ENCODE assay signal across 8 cellular contexts in the genomic region with DNA sequence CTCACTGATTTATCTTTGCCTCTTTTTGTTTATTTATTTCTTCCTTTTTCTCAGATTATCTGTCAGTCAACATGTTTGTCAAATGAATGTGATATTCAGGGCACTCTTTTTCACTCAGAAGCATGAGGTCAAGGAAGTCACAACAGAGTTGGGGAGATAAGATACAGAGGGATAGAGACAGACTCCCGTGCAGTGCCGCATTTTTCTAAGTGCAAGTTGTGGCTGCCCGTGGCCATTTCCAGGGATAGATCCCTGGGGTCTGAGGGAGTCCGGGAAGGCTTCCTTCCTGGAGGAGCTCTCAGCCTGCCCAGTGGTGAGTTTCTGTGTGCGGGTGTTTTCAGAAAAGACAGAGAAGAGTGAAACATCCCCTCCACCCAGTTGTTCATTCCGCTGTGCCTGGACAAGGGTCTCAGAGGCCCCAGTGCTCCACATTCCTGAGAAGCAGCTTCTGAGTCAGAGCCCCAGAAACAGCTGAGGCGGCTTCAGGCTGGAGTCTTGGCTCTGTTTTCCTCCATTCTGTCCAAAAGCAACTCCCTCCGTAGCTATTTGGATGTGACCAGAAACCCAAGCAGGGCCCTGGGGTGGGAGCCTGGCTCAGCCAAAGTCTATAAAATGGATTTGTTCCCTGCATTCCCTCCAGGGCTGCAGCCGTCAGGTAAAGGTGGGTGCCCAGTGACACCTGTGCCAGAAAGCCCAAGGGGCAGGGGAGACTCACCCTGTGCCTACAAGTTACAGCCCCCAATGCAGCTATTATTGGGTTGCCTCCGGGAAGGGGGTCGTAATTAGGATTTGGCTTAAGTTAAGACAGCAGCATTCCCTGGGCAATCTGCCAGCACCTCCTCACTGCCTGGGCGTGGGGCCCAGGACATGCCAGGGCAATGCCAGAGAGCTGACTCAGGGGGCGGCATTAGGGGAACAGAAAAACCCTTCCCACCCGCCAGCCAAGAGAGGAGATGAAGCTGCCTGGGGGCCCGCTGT. TPM values are rescaled to one million over a fixed set of nuclear protein-coding genes. Genes with fewer than 3 reads are reported as not detected.
DNase-seq lines count a peak whose midpoint lies in the region; ATAC-seq lines count a peak whose summit lies in the region.

No MANE protein-coding gene starts in this region.

- H3K9me3 ChIP-seq in neuron (ENCODE audit: low read length), result no peaks in the 10 kb centered on the region

- no peak overlapping the region for H3K27ac Mint-ChIP-seq in stimulated activated naive CD8-positive, alpha-beta T cell treated with anti-CD3 and anti-CD28 coated beads, Interleukin-15, amount 100 ng/mL, for 72 hours

- no peak overlapping the region for H3K4me3 ChIP-seq in neuron (ENCODE audit: low read length)

- peaks cover 9% of the 10 kb centered on the region for H3K4me1 ChIP-seq in neuron (ENCODE audit: insufficient read depth, low read length)

- peak overlapping the region; percentile 41 for H2AFZ ChIP-seq in neuron (ENCODE audit: low read depth, low read length)

- H3K4me3 Mint-ChIP-seq in stimulated activated naive CD8-positive, alpha-beta T cell treated with anti-CD3 and anti-CD28 coated beads, Interleukin-15, amount 100 ng/mL, for 72 hours, result no peak overlapping the region

- peaks cover 22% of the 10 kb centered on the region for H3K4me1 Mint-ChIP-seq in stimulated activated naive CD8-positive, alpha-beta T cell treated with anti-CD3 and anti-CD28 coated beads, Interleukin-15, amount 100 ng/mL, for 72 hours

- H3K36me3 ChIP-seq in neuron (ENCODE audit: insufficient read depth, low read length), result no peaks in the 10 kb centered on the region

- peak overlapping the region; percentile 100 for H3K27ac ChIP-seq in epithelial cell of prostate

- DNase-seq in Daoy (ENCODE audit: low read depth) (peak; percentile 95), OCI-M1 (lab: John Stamatoyannopoulos, UW) (peak; percentile 41), epithelial cell of prostate (ENCODE audit: low read depth, low spot score) (no peak)
- DNase-seq in activated CD4-positive, alpha-beta T cell treated with anti-CD3 and anti-CD28 coated beads for 1 hour, result no peak
- no peak for DNase-seq in stimulated activated naive CD8-positive, alpha-beta T cell treated with anti-CD3 and anti-CD28 coated beads, Interleukin-15, amount 100 ng/mL, for 72 hours

- peaks cover 20% of the 10 kb centered on the region for H3K27me3 Mint-ChIP-seq in stimulated activated naive CD8-positive, alpha-beta T cell treated with anti-CD3 and anti-CD28 coated beads, Interleukin-15, amount 100 ng/mL, for 72 hours

- ATAC-seq in GM21367 (IDR thresholded peaks at IDR 0.05; ENCODE audit: unreplicated experiment) (no peak), GM21423 (IDR thresholded peaks at IDR 0.05; ENCODE audit: unreplicated experiment) (no peak)
- ATAC-seq in stimulated activated naive CD8-positive, alpha-beta T cell treated with anti-CD3 and anti-CD28 coated beads, Interleukin-15, amount 100 ng/mL, for 72 hours, result no peak

- no peaks in the 10 kb centered on the region for H3K9me3 Mint-ChIP-seq in stimulated activated naive CD8-positive, alpha-beta T cell treated with anti-CD3 and anti-CD28 coated beads, Interleukin-15, amount 100 ng/mL, for 72 hours

- no peaks in the 10 kb centered on the region for H3K27me3 ChIP-seq in neuron (ENCODE audit: insufficient read depth, low read length)

RNA-seq across cellular contexts. Expression of a gene that starts 13.0 kb away (rescaled TPM):
- total RNA-seq in Daoy (2014; rRNA removed; shearing (Covaris generic)), result 12.2 and 14.6 TPM in 2 replicates

RNA-seq across cellular contexts. Expression of a gene that starts 23.6 kb away (rescaled TPM):
- 159 and 165 TPM in 2 replicates for total RNA-seq in Daoy (2014; rRNA removed; shearing (Covaris generic))

Comparison
In these comparisons a context has a peak if more than half of its experiments do, and no peak if none do; other contexts are left out.
1. DNase-seq: peak in Daoy (single experiment) and OCI-M1 (single experiment); none in epithelial cell of prostate (single experiment), activated CD4-positive, alpha-beta T cell treated with anti-CD3 and anti-CD28 coated beads for 1 hour (single experiment) and stimulated activated naive CD8-positive, alpha-beta T cell treated with anti-CD3 and anti-CD28 coated beads, Interleukin-15, amount 100 ng/mL, for 72 hours (0 of 2).